12 cellular contexts compared by ENCODE assay signal in the genomic region with DNA sequence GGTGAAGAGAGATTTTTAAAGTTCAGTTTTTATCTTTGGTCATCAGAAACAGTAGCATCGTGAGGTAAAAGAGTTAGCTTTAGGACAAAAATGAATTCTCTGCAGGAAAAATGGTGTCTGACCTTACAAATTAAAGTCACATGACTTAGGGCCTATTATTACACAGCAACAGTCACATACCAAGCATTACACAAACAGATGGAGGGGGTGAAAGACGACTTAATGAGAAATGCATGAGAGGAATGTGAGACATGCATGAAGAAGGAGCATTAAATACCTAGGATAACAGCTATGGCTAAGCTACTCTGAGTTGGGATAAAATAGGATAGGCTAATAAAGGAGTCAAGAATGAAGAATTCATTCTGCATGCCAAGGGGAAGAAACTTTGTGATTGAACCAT.
DNase-seq lines count a peak whose midpoint lies in the region; ATAC-seq, FAIRE-seq and TF ChIP-seq lines count a peak whose summit lies in the region.
"Had no signal": no experiment of that assay in that cellular context is flagged by ENCODE, and none has a peak within 500 bp of the region (broad histone marks: within the 10 kb centered on the region; RNA-seq: fewer than 3 reads in every experiment).

No MANE protein-coding gene starts in this region.

- TF ChIP-seq POLR2A in endothelial cell of umbilical vein (IDR thresholded peaks at IDR 0.05; ENCODE audit: low read depth, low read length) (no peak), prostate gland (IDR thresholded peaks at IDR 0.05) (no peak)

- H3K36me3 Mint-ChIP-seq in activated T-helper 2 cell treated with anti-CD3 and anti-CD28 coated beads, Interferon-gamma antibody, Interleukin-2, Interleukin-4, amounts not matched to agents 10 μg/mL and 5 μg/mL and 100 μg/mL, durations not matched to agents 14 hours and 24 hours and 36 hours (ENCODE audit: low read depth), result no peaks in the 10 kb centered on the region
- H3K36me3 Mint-ChIP-seq: CD4-positive, CD25-positive, alpha-beta regulatory T cell; memory B cell had no signal

- H3K18ac ChIP-seq in mesenchymal stem cell (ENCODE audit: low read depth in 1 of 2, low read length in 2 of 2), result no peak overlapping the region

- H3K4me3 Mint-ChIP-seq in activated T-helper 2 cell treated with anti-CD3 and anti-CD28 coated beads, Interferon-gamma antibody, Interleukin-2, Interleukin-4, amounts not matched to agents 10 μg/mL and 5 μg/mL and 100 μg/mL, durations not matched to agents 14 hours and 24 hours and 36 hours (ENCODE audit: low read depth), result no peak overlapping the region
- H3K4me3 Mint-ChIP-seq: CD4-positive, CD25-positive, alpha-beta regulatory T cell; memory B cell had no signal

- H3K23ac ChIP-seq in mesenchymal stem cell (ENCODE audit: low read length in 2 of 2), result no peak overlapping the region

- no peak overlapping the region for H2AK5ac ChIP-seq in mesenchymal stem cell (ENCODE audit: low read length, severe bottlenecking)

- dilution Hi-C loops in endothelial cell of umbilical vein (cut with MboI; ENCODE audit: extremely low pct_ligation_motif_present, low sequenced_read_pairs), result no loop called here

- H4K20me1 ChIP-seq in endothelial cell of umbilical vein (replicated peaks; ENCODE audit: control insufficient read depth, extremely low read depth, insufficient read depth, low read length), result no peaks in the 10 kb centered on the region

- H3K4me3 ChIP-seq in endothelial cell of umbilical vein (replicated peaks in 1 of 3; ENCODE audit: insufficient read depth in 1 of 3, low read depth in 1 of 3, low read length in 3 of 3) (no peak overlapping the region), mesenchymal stem cell (ENCODE audit: insufficient read depth in 1 of 2, low read depth in 1 of 2, low read length in 2 of 2) (no peak overlapping the region), prostate gland (no peak overlapping the region)
- H3K4me3 ChIP-seq: body of pancreas had no signal

- no peak overlapping the region for H2BK12ac ChIP-seq in mesenchymal stem cell (ENCODE audit: low read length in 2 of 2)

- no TSS peak for BruUV-seq in endothelial cell of umbilical vein (replicated peaks; lab: Mats Ljungman, UMichigan)

- H3K14ac ChIP-seq in mesenchymal stem cell (ENCODE audit: low read length in 2 of 2), result no peak overlapping the region

- intact Hi-C loops in endothelial cell of umbilical vein (cut with micrococcal nuclease), result no loop called here
- intact Hi-C loops in activated T-helper 2 cell treated with anti-CD3 and anti-CD28 coated beads, Interferon-gamma antibody, Interleukin-2, Interleukin-4, amounts not matched to agents 10 μg/mL and 5 μg/mL and 100 μg/mL, durations not matched to agents 14 hours and 24 hours and 36 hours (cut with micrococcal nuclease), result no loop called here
- intact Hi-C loops in prostate gland (cut with DNase I), result no loop called here

- FAIRE-seq in endothelial cell of umbilical vein (lab: Jason Lieb, UNC), result no peak

- H3K27ac ChIP-seq in endothelial cell of umbilical vein (ENCODE audit: insufficient read depth, low read depth, low read length) (no peak overlapping the region), mesenchymal stem cell (ENCODE audit: low read length, poor library complexity, severe bottlenecking) (peak overlapping the region; percentile 85), prostate gland (no peak overlapping the region)
- H3K27ac ChIP-seq: body of pancreas had no signal

- no peak overlapping the region for H3K27ac Mint-ChIP-seq in activated T-helper 2 cell treated with anti-CD3 and anti-CD28 coated beads, Interferon-gamma antibody, Interleukin-2, Interleukin-4, amounts not matched to agents 10 μg/mL and 5 μg/mL and 100 μg/mL, durations not matched to agents 14 hours and 24 hours and 36 hours
- H3K27ac Mint-ChIP-seq: CD4-positive, CD25-positive, alpha-beta regulatory T cell; memory B cell had no signal

- H3K4me1 ChIP-seq in endothelial cell of umbilical vein (ENCODE audit: control insufficient read depth, extremely low read depth, insufficient read depth, low read length), result no peaks in the 10 kb centered on the region
- H3K4me1 ChIP-seq in mesenchymal stem cell (ENCODE audit: control insufficient read depth, insufficient read depth, low read depth, low read length), result no peaks in the 10 kb centered on the region
- no peaks in the 10 kb centered on the region for H3K4me1 ChIP-seq in prostate gland (replicated peaks)
- H3K4me1 ChIP-seq: body of pancreas had no signal

- CTCF ChIA-PET in endothelial cell of umbilical vein (lab: Charles Lee), result interaction anchor here (0.8 to 1.3 kb wide), 2 partner anchors 9 to 18 kb away, joined by 3 to 4 read pairs; no protein-coding TSS in a partner anchor

- no peak overlapping the region for H4K8ac ChIP-seq in mesenchymal stem cell (ENCODE audit: low read length)

- H3K4me2 ChIP-seq in endothelial cell of umbilical vein (ENCODE audit: insufficient read depth, low read length) (no peak overlapping the region), mesenchymal stem cell (ENCODE audit: low read length, poor library complexity, severe bottlenecking) (no peak overlapping the region)

- H4K91ac ChIP-seq in mesenchymal stem cell (ENCODE audit: low read length), result no peak overlapping the region

- no peak overlapping the region for H2BK15ac ChIP-seq in mesenchymal stem cell (ENCODE audit: low read depth, poor library complexity, severe bottlenecking)

- H3K27me3 ChIP-seq in endothelial cell of umbilical vein (ENCODE audit: control insufficient read depth in 2 of 2, insufficient read depth in 2 of 2, low read length in 2 of 2) (no peaks in the 10 kb centered on the region), mesenchymal stem cell (ENCODE audit: control insufficient read depth in 1 of 2, insufficient read depth in 1 of 2, low read length in 2 of 2) (no peaks in the 10 kb centered on the region), prostate gland (replicated peaks; ENCODE audit: insufficient read depth) (no peaks in the 10 kb centered on the region)
- H3K27me3 ChIP-seq: body of pancreas had no signal

- no peak overlapping the region for H3K4ac ChIP-seq in mesenchymal stem cell (ENCODE audit: low read depth in 1 of 2, low read length in 2 of 2)

- ATAC-seq in HG03432 (IDR thresholded peaks at IDR 0.05; ENCODE audit: unreplicated experiment), result no peak
- ATAC-seq: body of pancreas, right cardiac atrium had no signal

- H3K36me3 ChIP-seq in endothelial cell of umbilical vein (ENCODE audit: control insufficient read depth in 2 of 2, extremely low read depth in 1 of 2, insufficient read depth in 2 of 2, low read length in 2 of 2), result no peaks in the 10 kb centered on the region
- peaks cover 0 to 27% of the 10 kb centered on the region in 2 experiments for H3K36me3 ChIP-seq in mesenchymal stem cell (ENCODE audit: control insufficient read depth in 1 of 2, insufficient read depth in 2 of 2, low read depth in 1 of 2, low read length in 2 of 2)
- H3K36me3 ChIP-seq in prostate gland, result no peaks in the 10 kb centered on the region

- POLR2A ChIA-PET in endothelial cell of umbilical vein (lab: Charles Lee), result no interaction called here

- no peak overlapping the region for H2BK5ac ChIP-seq in mesenchymal stem cell (ENCODE audit: low read depth, low read length, poor library complexity, severe bottlenecking)

- no peaks in the 10 kb centered on the region for H3K27me3 Mint-ChIP-seq in activated T-helper 2 cell treated with anti-CD3 and anti-CD28 coated beads, Interferon-gamma antibody, Interleukin-2, Interleukin-4, amounts not matched to agents 10 μg/mL and 5 μg/mL and 100 μg/mL, durations not matched to agents 14 hours and 24 hours and 36 hours (ENCODE audit: low read depth)
- H3K27me3 Mint-ChIP-seq: CD4-positive, CD25-positive, alpha-beta regulatory T cell; memory B cell had no signal

- no peak for TF ChIP-seq CTCF in endothelial cell of umbilical vein (IDR thresholded peaks at IDR 0.05; ENCODE audit: extremely low read depth in 1 of 2, insufficient read depth in 1 of 2, low read depth in 1 of 2, low read length in 2 of 2)
- no peak for TF ChIP-seq CTCF in prostate gland (IDR thresholded peaks at IDR 0.05)

- H2AFZ ChIP-seq in endothelial cell of umbilical vein (ENCODE audit: low read depth, low read length), result no peak overlapping the region
- H2AFZ ChIP-seq in mesenchymal stem cell (ENCODE audit: low read depth, low read length), result no peak overlapping the region

- no peaks in the 10 kb centered on the region for H3K79me1 ChIP-seq in mesenchymal stem cell (replicated peaks; ENCODE audit: low read length, poor library complexity, severe bottlenecking)

- no peaks in the 10 kb centered on the region for H3K9me3 Mint-ChIP-seq in activated T-helper 2 cell treated with anti-CD3 and anti-CD28 coated beads, Interferon-gamma antibody, Interleukin-2, Interleukin-4, amounts not matched to agents 10 μg/mL and 5 μg/mL and 100 μg/mL, durations not matched to agents 14 hours and 24 hours and 36 hours

- H3K9ac ChIP-seq in endothelial cell of umbilical vein (replicated peaks; ENCODE audit: extremely low read depth, insufficient read depth, low read length) (no peak overlapping the region), mesenchymal stem cell (ENCODE audit: low read length) (peak overlapping the region; percentile 45)

- 0% methylated on average over 1 of the region's 2 CpGs for WGBS in mesenchymal stem cell
- WGBS in prostate gland, result 75% methylated on average over 2 of the region's 2 CpGs

- DNase-seq in COLO829 (ENCODE audit: low spot score), result peak; percentile 8
- peak; percentile 94 for DNase-seq in NCI-H226
- DNase-seq in endothelial cell of umbilical vein (ENCODE audit: low read depth, low spot score), result no peak
- DNase-seq in mesenchymal stem cell, result peak; percentile 64
- no peak for DNase-seq in activated T-helper 2 cell treated with anti-CD3 and anti-CD28 coated beads, Interferon-gamma antibody, Interleukin-2, Interleukin-4, amounts not matched to agents 10 μg/mL and 5 μg/mL and 100 μg/mL, durations not matched to agents 14 hours and 24 hours and 36 hours (ENCODE audit: low spot score)
- DNase-seq in NCI-H1417 (lab: John Stamatoyannopoulos, UW), result no peak
- no peak for DNase-seq in prostate gland (ENCODE audit: low spot score)
- DNase-seq: body of pancreas; CD4-positive, CD25-positive, alpha-beta regulatory T cell; right cardiac atrium had no signal

- H3K79me2 ChIP-seq in endothelial cell of umbilical vein (ENCODE audit: control insufficient read depth, insufficient read depth, low read length), result no peaks in the 10 kb centered on the region

- no peak overlapping the region for H2BK120ac ChIP-seq in mesenchymal stem cell (ENCODE audit: low read depth, low read length)

- H3K9me3 ChIP-seq in endothelial cell of umbilical vein (replicated peaks; ENCODE audit: control insufficient read depth, insufficient read depth, low read length) (no peaks in the 10 kb centered on the region), mesenchymal stem cell (ENCODE audit: control insufficient read depth, low read length) (no peaks in the 10 kb centered on the region), prostate gland (no peaks in the 10 kb centered on the region)
- H3K9me3 ChIP-seq: body of pancreas had no signal

- no peaks in the 10 kb centered on the region for H3K4me1 Mint-ChIP-seq in activated T-helper 2 cell treated with anti-CD3 and anti-CD28 coated beads, Interferon-gamma antibody, Interleukin-2, Interleukin-4, amounts not matched to agents 10 μg/mL and 5 μg/mL and 100 μg/mL, durations not matched to agents 14 hours and 24 hours and 36 hours (ENCODE audit: low read depth)
- H3K4me1 Mint-ChIP-seq: CD4-positive, CD25-positive, alpha-beta regulatory T cell; memory B cell had no signal

- no peaks in the 10 kb centered on the region for H3K9me1 ChIP-seq in endothelial cell of umbilical vein (replicated peaks; ENCODE audit: control insufficient read depth, extremely low read depth, insufficient read depth, low read length)

Comparison
In these comparisons a context has a peak if more than half of its experiments do, and no peak if none do; other contexts are left out.
1. DNase-seq: peak in COLO829 (single experiment), NCI-H226 (single experiment) and mesenchymal stem cell (single experiment); none in endothelial cell of umbilical vein (single experiment), activated T-helper 2 cell treated with anti-CD3 and anti-CD28 coated beads, Interferon-gamma antibody, Interleukin-2, Interleukin-4, amounts not matched to agents 10 μg/mL and 5 μg/mL and 100 μg/mL, durations not matched to agents 14 hours and 24 hours and 36 hours (single experiment), NCI-H1417 (0 of 3) and prostate gland (single experiment).